1 cellular context compared by ENCODE assay signal in the genomic region with DNA sequence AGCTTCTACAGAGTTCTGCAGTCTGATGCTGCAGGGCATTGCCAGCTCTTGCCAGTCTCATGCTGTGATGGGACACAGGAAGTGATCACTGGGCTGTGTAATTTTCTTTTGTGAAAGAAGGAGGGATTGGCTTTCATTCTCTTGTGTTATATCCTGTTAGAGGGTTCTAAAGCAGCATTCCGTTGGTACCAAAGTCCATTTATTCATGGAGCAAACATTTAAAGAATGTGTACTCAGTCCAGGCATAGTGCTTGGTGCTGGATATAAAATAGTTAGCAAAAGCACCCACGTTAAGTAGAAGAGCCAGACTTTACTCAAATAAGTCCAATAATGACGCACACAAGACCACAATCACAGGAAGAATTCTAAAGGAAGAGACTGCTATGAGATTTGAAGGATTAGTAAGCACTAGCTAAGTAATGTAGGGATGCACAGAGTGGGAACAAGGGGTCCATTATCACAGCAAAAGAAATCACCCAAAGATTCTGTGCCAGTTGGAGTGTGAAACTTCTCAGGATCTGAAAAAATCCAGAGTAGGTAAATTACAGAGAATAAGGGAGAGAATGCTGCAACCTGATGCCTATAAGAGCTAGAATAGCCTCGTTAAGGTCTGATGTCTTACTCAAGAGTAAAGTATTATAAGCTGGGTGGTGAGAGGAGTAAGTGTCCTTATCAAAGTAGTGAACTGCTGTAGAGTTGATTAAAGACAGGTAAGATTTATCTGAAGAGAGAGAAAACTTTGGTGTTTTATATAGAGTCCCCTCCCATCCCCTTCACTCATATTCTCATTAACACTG.
TF ChIP-seq lines count a peak whose summit lies in the region.

No MANE protein-coding gene starts in this region.

TF ChIP-seq in IMR-90, 13 proteins besides CTCF, POLR2A, EP300 and RAD21:
- TF ChIP-seq CHD1 (IDR thresholded peaks at IDR 0.05; ENCODE audit: low read depth, low read length) (0 out of 2 replicates have a peak, but pooled peaks have one; percentile 22), FOS (IDR thresholded peaks at IDR 0.05; ENCODE audit: low read depth, low read length) (peak; percentile 48), CEBPB (IDR thresholded peaks at IDR 0.05; ENCODE audit: low read depth, low read length) (peak; percentile 55), MAFK (IDR thresholded peaks at IDR 0.05; ENCODE audit: low read depth, low read length) (no peak; the same call in 1 of the 2 replicates)
